Comparison of ENCODE assay signal across 1 cellular context in the genomic region with DNA sequence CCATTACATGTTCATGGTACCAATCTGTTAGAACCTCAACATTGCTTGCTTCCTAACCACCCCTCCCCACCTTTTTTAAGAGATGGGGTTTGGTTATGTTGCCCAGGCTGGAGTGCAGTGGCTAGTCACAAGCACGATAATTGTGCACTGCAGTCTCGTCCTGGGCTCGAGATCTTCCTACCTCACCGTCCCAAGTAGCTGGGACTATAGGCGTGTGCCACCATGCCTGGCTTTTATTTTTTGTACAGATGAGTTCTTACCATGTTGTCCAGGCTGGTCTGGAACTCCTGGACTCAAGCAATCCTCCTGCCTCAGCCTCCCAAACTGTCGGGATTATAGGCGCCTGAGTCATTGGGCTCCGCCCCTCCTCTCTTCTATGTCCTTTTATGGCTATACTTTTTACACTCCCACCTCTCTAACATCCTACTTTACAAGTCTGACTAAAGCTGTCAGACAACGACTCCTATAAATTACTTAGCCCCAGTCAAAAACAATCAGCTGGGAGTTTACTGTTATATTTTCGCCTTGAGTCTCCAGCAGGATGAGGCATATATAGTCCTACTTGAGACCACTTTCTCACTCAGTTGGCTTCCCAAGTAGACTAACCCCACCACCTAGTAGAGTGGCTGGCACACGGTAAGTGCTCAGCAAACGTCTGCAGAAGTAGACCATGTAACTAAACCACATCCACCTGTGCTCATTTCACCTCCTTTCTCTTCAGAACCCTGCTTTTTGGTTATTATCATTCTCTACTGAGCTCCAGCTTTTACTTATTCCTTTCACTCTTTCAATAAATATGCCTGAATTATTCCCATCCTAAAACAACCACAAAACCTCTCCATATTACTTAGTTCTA.
TF ChIP-seq lines count a peak whose summit lies in the region.

No MANE protein-coding gene starts in this region.

TF ChIP-seq in GM23338, 12 proteins besides CTCF, POLR2A, EP300 and RAD21 (continued from another document):
- TF ChIP-seq, protein P1, sequence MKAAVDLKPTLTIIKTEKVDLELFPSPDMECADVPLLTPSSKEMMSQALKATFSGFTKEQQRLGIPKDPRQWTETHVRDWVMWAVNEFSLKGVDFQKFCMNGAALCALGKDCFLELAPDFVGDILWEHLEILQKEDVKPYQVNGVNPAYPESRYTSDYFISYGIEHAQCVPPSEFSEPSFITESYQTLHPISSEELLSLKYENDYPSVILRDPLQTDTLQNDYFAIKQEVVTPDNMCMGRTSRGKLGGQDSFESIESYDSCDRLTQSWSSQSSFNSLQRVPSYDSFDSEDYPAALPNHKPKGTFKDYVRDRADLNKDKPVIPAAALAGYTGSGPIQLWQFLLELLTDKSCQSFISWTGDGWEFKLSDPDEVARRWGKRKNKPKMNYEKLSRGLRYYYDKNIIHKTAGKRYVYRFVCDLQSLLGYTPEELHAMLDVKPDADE (IDR thresholded peaks at IDR 0.05) = no peak
- TF ChIP-seq NANOG (IDR thresholded peaks at IDR 0.05; ENCODE audit: borderline replicate concordance) = no peak
- TF ChIP-seq CREB1 (CRISPR knock-in tag; IDR thresholded peaks at IDR 0.05; ENCODE audit: low read depth) = no peak
